In the genomic region with DNA sequence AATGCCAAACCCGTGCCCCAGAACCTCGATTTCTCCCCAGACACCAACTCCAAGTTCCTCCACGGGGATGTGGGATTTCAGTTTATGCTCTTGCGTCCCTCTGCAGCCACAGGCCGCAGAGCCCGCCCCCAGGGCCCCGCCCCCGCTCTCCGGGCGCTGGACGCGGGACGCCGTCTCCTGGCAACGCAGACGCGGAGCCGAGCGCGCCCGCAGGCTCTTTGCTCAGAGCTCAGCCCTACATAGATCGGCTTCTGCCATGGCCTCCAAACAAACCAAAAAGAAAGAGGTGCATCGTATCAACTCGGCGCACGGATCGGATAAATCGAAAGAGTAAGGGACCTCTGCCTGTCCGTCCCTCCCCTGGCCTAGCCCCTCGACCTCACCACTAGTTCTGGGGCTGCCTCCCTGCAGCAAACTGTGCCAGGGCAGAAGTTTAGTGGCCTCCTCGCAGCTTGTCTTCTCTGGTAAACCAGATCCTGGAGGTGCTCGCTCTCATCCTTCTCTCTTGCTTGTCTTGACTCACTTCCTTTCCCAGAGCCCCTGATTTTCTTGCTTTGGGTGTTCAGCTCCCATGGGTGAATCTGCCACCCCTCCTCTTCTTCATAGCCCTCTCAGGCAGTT, we compare ENCODE assay signal across 1 cellular context.
A peak's percentile ranks its signal among the peaks of the same experiment; 100 is the strongest.
TF ChIP-seq lines count a peak whose summit lies in the region.

ADGB (plus strand) TSS at position 188 of the 621 bp plus-strand sequence; CDS start at position 257, 69 bp downstream.

TF ChIP-seq in HepG2, 621 proteins besides CTCF, POLR2A, EP300 and RAD21 (continued from another document and continues in another):
- no peak for TF ChIP-seq ZBTB26 (CRISPR knock-in tag; IDR thresholded peaks at IDR 0.05; ENCODE audit: borderline replicate concordance)
- no peak for TF ChIP-seq REL (CRISPR knock-in tag; conservative IDR thresholded peaks at IDR 0.05)
- TF ChIP-seq HNRNPLL (IDR thresholded peaks at IDR 0.05; ENCODE audit: low read depth, low read length, poor library complexity, severe bottlenecking) = peak; percentile 46
- TF ChIP-seq MXI1 (IDR thresholded peaks at IDR 0.05; ENCODE audit: borderline replicate concordance, low read depth, low read length) = peak; percentile 82; the same call in 1 of the 3 replicates
- peak; percentile 47; the same call in 1 of the 2 replicates for TF ChIP-seq GABPB1 (CRISPR knock-in tag; IDR thresholded peaks at IDR 0.05)
- TF ChIP-seq YY1 (IDR thresholded peaks at IDR 0.05; ENCODE audit: insufficient read depth, insufficient replicate concordance, low read depth, low read length) = no peak
- TF ChIP-seq ZMYM2 (CRISPR knock-in tag; IDR thresholded peaks at IDR 0.05) = no peak
- no peak for TF ChIP-seq NFIC (IDR thresholded peaks at IDR 0.05; ENCODE audit: low read length)
- TF ChIP-seq ZNF547 (CRISPR knock-in tag; IDR thresholded peaks at IDR 0.05) = no peak
- TF ChIP-seq KDM2A (CRISPR knock-in tag; IDR thresholded peaks at IDR 0.05; ENCODE audit: borderline replicate concordance, low read depth) = peak; percentile 41; the same call in 1 of the 2 replicates
- TF ChIP-seq RBAK (CRISPR knock-in tag; IDR thresholded peaks at IDR 0.05) = no peak
- TF ChIP-seq, protein P1, sequence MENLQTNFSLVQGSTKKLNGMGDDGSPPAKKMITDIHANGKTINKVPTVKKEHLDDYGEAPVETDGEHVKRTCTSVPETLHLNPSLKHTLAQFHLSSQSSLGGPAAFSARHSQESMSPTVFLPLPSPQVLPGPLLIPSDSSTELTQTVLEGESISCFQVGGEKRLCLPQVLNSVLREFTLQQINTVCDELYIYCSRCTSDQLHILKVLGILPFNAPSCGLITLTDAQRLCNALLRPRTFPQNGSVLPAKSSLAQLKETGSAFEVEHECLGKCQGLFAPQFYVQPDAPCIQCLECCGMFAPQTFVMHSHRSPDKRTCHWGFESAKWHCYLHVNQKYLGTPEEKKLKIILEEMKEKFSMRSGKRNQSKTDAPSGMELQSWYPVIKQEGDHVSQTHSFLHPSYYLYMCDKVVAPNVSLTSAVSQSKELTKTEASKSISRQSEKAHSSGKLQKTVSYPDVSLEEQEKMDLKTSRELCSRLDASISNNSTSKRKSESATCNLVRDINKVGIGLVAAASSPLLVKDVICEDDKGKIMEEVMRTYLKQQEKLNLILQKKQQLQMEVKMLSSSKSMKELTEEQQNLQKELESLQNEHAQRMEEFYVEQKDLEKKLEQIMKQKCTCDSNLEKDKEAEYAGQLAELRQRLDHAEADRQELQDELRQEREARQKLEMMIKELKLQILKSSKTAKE (CRISPR knock-in tag; IDR thresholded peaks at IDR 0.05; ENCODE audit: borderline replicate concordance) = no peak
- TF ChIP-seq XRCC5 (optimal IDR thresholded peaks at IDR 0.05; ENCODE audit: low read length) = peak; percentile 62
- TF ChIP-seq, protein P2, sequence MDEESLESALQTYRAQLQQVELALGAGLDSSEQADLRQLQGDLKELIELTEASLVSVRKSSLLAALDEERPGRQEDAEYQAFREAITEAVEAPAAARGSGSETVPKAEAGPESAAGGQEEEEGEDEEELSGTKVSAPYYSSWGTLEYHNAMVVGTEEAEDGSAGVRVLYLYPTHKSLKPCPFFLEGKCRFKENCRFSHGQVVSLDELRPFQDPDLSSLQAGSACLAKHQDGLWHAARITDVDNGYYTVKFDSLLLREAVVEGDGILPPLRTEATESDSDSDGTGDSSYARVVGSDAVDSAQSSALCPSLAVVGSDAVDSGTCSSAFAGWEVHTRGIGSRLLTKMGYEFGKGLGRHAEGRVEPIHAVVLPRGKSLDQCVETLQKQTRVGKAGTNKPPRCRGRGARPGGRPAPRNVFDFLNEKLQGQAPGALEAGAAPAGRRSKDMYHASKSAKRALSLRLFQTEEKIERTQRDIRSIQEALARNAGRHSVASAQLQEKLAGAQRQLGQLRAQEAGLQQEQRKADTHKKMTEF (CRISPR knock-in tag; IDR thresholded peaks at IDR 0.05) = no peak; the same call in 1 of the 2 replicates
- TF ChIP-seq, protein P3, sequence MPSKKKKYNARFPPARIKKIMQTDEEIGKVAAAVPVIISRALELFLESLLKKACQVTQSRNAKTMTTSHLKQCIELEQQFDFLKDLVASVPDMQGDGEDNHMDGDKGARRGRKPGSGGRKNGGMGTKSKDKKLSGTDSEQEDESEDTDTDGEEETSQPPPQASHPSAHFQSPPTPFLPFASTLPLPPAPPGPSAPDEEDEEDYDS (CRISPR knock-in tag; IDR thresholded peaks at IDR 0.05) = no peak
- TF ChIP-seq, protein P4, sequence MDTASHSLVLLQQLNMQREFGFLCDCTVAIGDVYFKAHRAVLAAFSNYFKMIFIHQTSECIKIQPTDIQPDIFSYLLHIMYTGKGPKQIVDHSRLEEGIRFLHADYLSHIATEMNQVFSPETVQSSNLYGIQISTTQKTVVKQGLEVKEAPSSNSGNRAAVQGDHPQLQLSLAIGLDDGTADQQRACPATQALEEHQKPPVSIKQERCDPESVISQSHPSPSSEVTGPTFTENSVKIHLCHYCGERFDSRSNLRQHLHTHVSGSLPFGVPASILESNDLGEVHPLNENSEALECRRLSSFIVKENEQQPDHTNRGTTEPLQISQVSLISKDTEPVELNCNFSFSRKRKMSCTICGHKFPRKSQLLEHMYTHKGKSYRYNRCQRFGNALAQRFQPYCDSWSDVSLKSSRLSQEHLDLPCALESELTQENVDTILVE (CRISPR knock-in tag; IDR thresholded peaks at IDR 0.05) = no peak
- no peak for TF ChIP-seq MEIS1 (CRISPR knock-in tag; IDR thresholded peaks at IDR 0.05; ENCODE audit: borderline replicate concordance)
- no peak for TF ChIP-seq KLF9 (CRISPR knock-in tag; IDR thresholded peaks at IDR 0.05; ENCODE audit: low read depth)
- peak; percentile 42 for TF ChIP-seq ZNF687 (CRISPR knock-in tag; IDR thresholded peaks at IDR 0.05)
- TF ChIP-seq NFATC3 (CRISPR knock-in tag; IDR thresholded peaks at IDR 0.05) = no peak
- TF ChIP-seq, protein P5, sequence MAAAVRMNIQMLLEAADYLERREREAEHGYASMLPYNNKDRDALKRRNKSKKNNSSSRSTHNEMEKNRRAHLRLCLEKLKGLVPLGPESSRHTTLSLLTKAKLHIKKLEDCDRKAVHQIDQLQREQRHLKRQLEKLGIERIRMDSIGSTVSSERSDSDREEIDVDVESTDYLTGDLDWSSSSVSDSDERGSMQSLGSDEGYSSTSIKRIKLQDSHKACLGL (CRISPR knock-in tag; IDR thresholded peaks at IDR 0.05) = 0 out of 2 replicates have a peak, but pooled peaks have one; percentile 40
- no peak for TF ChIP-seq ZNF143 (CRISPR knock-in tag; IDR thresholded peaks at IDR 0.05)
- TF ChIP-seq, protein P6, sequence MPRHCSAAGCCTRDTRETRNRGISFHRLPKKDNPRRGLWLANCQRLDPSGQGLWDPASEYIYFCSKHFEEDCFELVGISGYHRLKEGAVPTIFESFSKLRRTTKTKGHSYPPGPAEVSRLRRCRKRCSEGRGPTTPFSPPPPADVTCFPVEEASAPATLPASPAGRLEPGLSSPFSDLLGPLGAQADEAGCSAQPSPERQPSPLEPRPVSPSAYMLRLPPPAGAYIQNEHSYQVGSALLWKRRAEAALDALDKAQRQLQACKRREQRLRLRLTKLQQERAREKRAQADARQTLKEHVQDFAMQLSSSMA (CRISPR knock-in tag; IDR thresholded peaks at IDR 0.05) = no peak
- no peak for TF ChIP-seq TBP (CRISPR knock-in tag; IDR thresholded peaks at IDR 0.05)
- peak; percentile 82 for TF ChIP-seq RFX1 (IDR thresholded peaks at IDR 0.05)
- TF ChIP-seq, protein P7, sequence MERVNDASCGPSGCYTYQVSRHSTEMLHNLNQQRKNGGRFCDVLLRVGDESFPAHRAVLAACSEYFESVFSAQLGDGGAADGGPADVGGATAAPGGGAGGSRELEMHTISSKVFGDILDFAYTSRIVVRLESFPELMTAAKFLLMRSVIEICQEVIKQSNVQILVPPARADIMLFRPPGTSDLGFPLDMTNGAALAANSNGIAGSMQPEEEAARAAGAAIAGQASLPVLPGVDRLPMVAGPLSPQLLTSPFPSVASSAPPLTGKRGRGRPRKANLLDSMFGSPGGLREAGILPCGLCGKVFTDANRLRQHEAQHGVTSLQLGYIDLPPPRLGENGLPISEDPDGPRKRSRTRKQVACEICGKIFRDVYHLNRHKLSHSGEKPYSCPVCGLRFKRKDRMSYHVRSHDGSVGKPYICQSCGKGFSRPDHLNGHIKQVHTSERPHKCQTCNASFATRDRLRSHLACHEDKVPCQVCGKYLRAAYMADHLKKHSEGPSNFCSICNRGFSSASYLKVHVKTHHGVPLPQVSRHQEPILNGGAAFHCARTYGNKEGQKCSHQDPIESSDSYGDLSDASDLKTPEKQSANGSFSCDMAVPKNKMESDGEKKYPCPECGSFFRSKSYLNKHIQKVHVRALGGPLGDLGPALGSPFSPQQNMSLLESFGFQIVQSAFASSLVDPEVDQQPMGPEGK (CRISPR knock-in tag; IDR thresholded peaks at IDR 0.05) = peak; percentile 79; the same call in 1 of the 2 replicates
- TF ChIP-seq ZNF775 (CRISPR knock-in tag; IDR thresholded peaks at IDR 0.05; ENCODE audit: borderline replicate concordance) = no peak
- TF ChIP-seq ZBTB42 (CRISPR knock-in tag; IDR thresholded peaks at IDR 0.05) = no peak
- TF ChIP-seq KMT2B (CRISPR knock-in tag; IDR thresholded peaks at IDR 0.05) = no peak
- TF ChIP-seq ZNF580 (CRISPR knock-in tag; IDR thresholded peaks at IDR 0.05; ENCODE audit: borderline replicate concordance, low read depth) = no peak
- TF ChIP-seq, protein P8, sequence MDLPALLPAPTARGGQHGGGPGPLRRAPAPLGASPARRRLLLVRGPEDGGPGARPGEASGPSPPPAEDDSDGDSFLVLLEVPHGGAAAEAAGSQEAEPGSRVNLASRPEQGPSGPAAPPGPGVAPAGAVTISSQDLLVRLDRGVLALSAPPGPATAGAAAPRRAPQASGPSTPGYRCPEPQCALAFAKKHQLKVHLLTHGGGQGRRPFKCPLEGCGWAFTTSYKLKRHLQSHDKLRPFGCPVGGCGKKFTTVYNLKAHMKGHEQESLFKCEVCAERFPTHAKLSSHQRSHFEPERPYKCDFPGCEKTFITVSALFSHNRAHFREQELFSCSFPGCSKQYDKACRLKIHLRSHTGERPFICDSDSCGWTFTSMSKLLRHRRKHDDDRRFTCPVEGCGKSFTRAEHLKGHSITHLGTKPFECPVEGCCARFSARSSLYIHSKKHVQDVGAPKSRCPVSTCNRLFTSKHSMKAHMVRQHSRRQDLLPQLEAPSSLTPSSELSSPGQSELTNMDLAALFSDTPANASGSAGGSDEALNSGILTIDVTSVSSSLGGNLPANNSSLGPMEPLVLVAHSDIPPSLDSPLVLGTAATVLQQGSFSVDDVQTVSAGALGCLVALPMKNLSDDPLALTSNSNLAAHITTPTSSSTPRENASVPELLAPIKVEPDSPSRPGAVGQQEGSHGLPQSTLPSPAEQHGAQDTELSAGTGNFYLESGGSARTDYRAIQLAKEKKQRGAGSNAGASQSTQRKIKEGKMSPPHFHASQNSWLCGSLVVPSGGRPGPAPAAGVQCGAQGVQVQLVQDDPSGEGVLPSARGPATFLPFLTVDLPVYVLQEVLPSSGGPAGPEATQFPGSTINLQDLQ (CRISPR knock-in tag; IDR thresholded peaks at IDR 0.05) = no peak
- no peak for TF ChIP-seq ZNF510 (CRISPR knock-in tag; IDR thresholded peaks at IDR 0.05; ENCODE audit: low read depth)
